8 cellular contexts compared by ENCODE assay signal in the genomic region with DNA sequence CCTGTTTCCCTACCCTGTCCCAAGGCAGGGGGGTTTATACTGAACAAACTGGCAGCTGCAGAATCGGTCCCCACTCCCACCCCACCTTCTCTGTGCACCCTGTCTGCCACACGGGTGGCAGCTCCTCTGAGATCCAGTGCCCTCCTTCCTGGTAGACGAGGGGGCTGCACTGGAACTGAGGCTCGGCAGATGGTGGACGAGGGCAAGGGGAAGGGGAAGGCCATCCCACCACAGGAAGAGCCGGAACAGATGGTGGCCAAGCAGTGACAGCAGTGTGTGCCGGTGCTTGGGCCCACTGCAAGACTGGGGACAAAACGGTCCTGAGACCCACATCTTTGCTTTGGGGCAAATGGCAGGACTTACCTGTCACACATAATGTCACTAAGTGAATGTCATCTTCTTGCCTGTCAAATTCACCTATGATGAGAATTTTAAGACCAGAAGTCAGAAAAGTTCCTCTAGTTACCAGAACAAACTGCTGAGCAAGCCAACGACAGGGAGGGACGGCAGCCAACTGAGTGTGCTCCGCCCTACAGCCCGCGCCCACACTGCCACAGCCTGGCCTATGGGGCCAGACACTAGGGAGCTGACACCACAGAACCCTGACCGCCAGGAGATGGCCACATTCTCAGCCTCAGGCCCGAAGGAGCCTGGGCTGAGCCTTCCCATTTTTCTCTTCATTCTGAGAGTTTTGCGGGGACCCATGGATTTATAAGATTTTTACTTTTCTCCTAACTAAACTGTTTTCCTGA. TPM values are rescaled to one million over a fixed set of nuclear protein-coding genes. Genes with fewer than 3 reads are reported as not detected.
A peak's percentile ranks its signal among the peaks of the same experiment; 100 is the strongest.
DNase-seq lines count a peak whose midpoint lies in the region; ATAC-seq and TF ChIP-seq lines count a peak whose summit lies in the region.

No MANE protein-coding gene starts in this region.

- H3K9me3 Mint-ChIP-seq in activated B cell treated with CpG ODN at 0.5 μM for 24 hours: no peaks in the 10 kb centered on the region
- H3K9me3 Mint-ChIP-seq in T-helper 2 cell treated with Interferon-gamma antibody and Interleukin-4, amounts not matched to agents 5 μg/mL and 100 μg/mL, for 36 hours: no peaks in the 10 kb centered on the region

- DNase-seq in DMS 273 treated with DMSO at 0.1 percent for 48 hours (lab: John Stamatoyannopoulos, UW): peak; percentile 51
- no peak for DNase-seq in activated B cell treated with CpG ODN at 0.5 μM for 24 hours
- DNase-seq in heart right ventricle: peak; percentile 75 to 82
- DNase-seq in posterior vena cava (ENCODE audit: low spot score): peak; percentile 97
- DNase-seq in T-helper 2 cell treated with Interferon-gamma antibody and Interleukin-4, amounts not matched to agents 5 μg/mL and 100 μg/mL, for 36 hours (ENCODE audit: low spot score): no peak
- DNase-seq in activated CD4-positive, alpha-beta T cell treated with anti-CD3 and anti-CD28 coated beads for 1 hour: no peak
- DNase-seq in smooth muscle cell (lab: John Stamatoyannopoulos, UW; ENCODE audit: unreplicated experiment): no peak

- H3K4me1 ChIP-seq in heart right ventricle (peaks cover 0 to 17% (median 11%) of the 10 kb centered on the region in 9 donors), smooth muscle cell (ENCODE audit: low read depth) (no peaks in the 10 kb centered on the region)

- no peak overlapping the region for H3K4me3 Mint-ChIP-seq in activated B cell treated with CpG ODN at 0.5 μM for 24 hours
- H3K4me3 Mint-ChIP-seq in T-helper 2 cell treated with Interferon-gamma antibody and Interleukin-4, amounts not matched to agents 5 μg/mL and 100 μg/mL, for 36 hours: no peak overlapping the region

- peaks cover 2% of the 10 kb centered on the region for H3K79me2 ChIP-seq in smooth muscle cell (ENCODE audit: low read depth)

- H3K4me3 ChIP-seq in heart right ventricle (no peak overlapping the region), smooth muscle cell (no peak overlapping the region)

- no peaks in the 10 kb centered on the region for H3K4me1 Mint-ChIP-seq in activated B cell treated with CpG ODN at 0.5 μM for 24 hours
- H3K4me1 Mint-ChIP-seq in T-helper 2 cell treated with Interferon-gamma antibody and Interleukin-4, amounts not matched to agents 5 μg/mL and 100 μg/mL, for 36 hours (ENCODE audit: low read depth): no peaks in the 10 kb centered on the region

- TF ChIP-seq CTCF in activated B cell treated with CpG ODN at 0.5 μM for 24 hours (IDR thresholded peaks at IDR 0.05) (no peak), heart right ventricle (IDR thresholded peaks at IDR 0.05) (peak in 5 of 9 donors; percentile 11 to 50 (median 38)), smooth muscle cell (IDR thresholded peaks at IDR 0.05; ENCODE audit: borderline replicate concordance, insufficient read depth, poor library complexity, severe bottlenecking) (no peak)

- H3F3A ChIP-seq in smooth muscle cell (ENCODE audit: low read depth): peaks cover 9% of the 10 kb centered on the region

- no peaks in the 10 kb centered on the region for H3K27me3 ChIP-seq in heart right ventricle
- no peaks in the 10 kb centered on the region for H3K27me3 ChIP-seq in smooth muscle cell (ENCODE audit: low read depth)

- H3K36me3 ChIP-seq in heart right ventricle (peaks cover 0 to 92% (median 40%) of the 10 kb centered on the region in 9 donors), smooth muscle cell (ENCODE audit: low read depth) (peaks cover 17% of the 10 kb centered on the region)

- CTCF ChIA-PET in activated B cell treated with CpG ODN at 0.5 μM for 24 hours (lab: Charles Lee): no interaction called here

- no peak overlapping the region for H3K9ac ChIP-seq in smooth muscle cell (ENCODE audit: low read depth)

- H4K20me1 ChIP-seq in smooth muscle cell (ENCODE audit: low read depth): peaks cover 46% of the 10 kb centered on the region

- H3K4me2 ChIP-seq in smooth muscle cell: no peak overlapping the region

- intact Hi-C loops in activated B cell treated with CpG ODN at 0.5 μM for 24 hours (cut with micrococcal nuclease) (no loop called here), heart right ventricle (cut with DNase I) (no loop called here), posterior vena cava (cut with DNase I) (no loop called here)

- H3K36me3 Mint-ChIP-seq in activated B cell treated with CpG ODN at 0.5 μM for 24 hours (ENCODE audit: low read depth): peaks cover 72% of the 10 kb centered on the region
- peaks cover 28% of the 10 kb centered on the region for H3K36me3 Mint-ChIP-seq in T-helper 2 cell treated with Interferon-gamma antibody and Interleukin-4, amounts not matched to agents 5 μg/mL and 100 μg/mL, for 36 hours (ENCODE audit: low read depth)

- no peaks in the 10 kb centered on the region for H3K27me3 Mint-ChIP-seq in activated B cell treated with CpG ODN at 0.5 μM for 24 hours
- H3K27me3 Mint-ChIP-seq in T-helper 2 cell treated with Interferon-gamma antibody and Interleukin-4, amounts not matched to agents 5 μg/mL and 100 μg/mL, for 36 hours (ENCODE audit: low read depth): no peaks in the 10 kb centered on the region

- H3K27ac Mint-ChIP-seq in activated B cell treated with CpG ODN at 0.5 μM for 24 hours: peak overlapping the region; percentile 24
- H3K27ac Mint-ChIP-seq in T-helper 2 cell treated with Interferon-gamma antibody and Interleukin-4, amounts not matched to agents 5 μg/mL and 100 μg/mL, for 36 hours: no peak overlapping the region

- 50 to 52% methylated on average over 16 of the region's 16 CpGs for WGBS in heart right ventricle, 2 donors
- 80% methylated on average over 16 of the region's 16 CpGs for WGBS in smooth muscle cell (ENCODE audit: low lambda C conversion rate)

- ATAC-seq in activated B cell treated with CpG ODN at 0.5 μM for 24 hours (ENCODE audit: low read depth) (no peak), heart right ventricle (peak; percentile 92 to 99 (median 97)), GM19351 (IDR thresholded peaks at IDR 0.05; ENCODE audit: unreplicated experiment) (no peak)

- no peaks in the 10 kb centered on the region for H3K9me3 ChIP-seq in heart right ventricle
- H3K9me3 ChIP-seq in smooth muscle cell (replicated peaks; ENCODE audit: low read depth): no peaks in the 10 kb centered on the region

- no peak overlapping the region for H2AFZ ChIP-seq in smooth muscle cell (ENCODE audit: low read depth)

- POLR2A ChIA-PET in activated B cell treated with CpG ODN at 0.5 μM for 24 hours (lab: Charles Lee): no interaction called here

- H3K27ac ChIP-seq in heart right ventricle: peak overlapping the region in 5 of 10 donors; percentile 17 to 49 (median 46)
- H3K27ac ChIP-seq in smooth muscle cell (ENCODE audit: low read depth): no peak overlapping the region

RNA-seq across cellular contexts. Expression of gene NTAN1, which starts 14.4 kb away (rescaled TPM):
- total RNA-seq in activated B cell treated with CpG ODN at 0.5 μM for 24 hours: 24.1 and 27.7 TPM in 2 replicates
- total RNA-seq in heart right ventricle: 10 to 100 TPM; 13.7 to 40.1 (median 20.9) TPM
- 10 to 100 TPM; 32.4 to 36.1 TPM for polyA plus RNA-seq in heart right ventricle
- 10 to 100 TPM; 44.1 to 47.4 TPM for total RNA-seq in posterior vena cava
- 66.9 and 70.0 TPM in 2 replicates for total RNA-seq in smooth muscle cell
- polyA plus RNA-seq in smooth muscle cell: 96.6 and 96.9 TPM in 2 replicates

RNA-seq across cellular contexts. Expression of gene RRN3, which starts 52.6 kb away (rescaled TPM):
- total RNA-seq in activated B cell treated with CpG ODN at 0.5 μM for 24 hours (34.5 and 35.8 TPM in 2 replicates), heart right ventricle (10 to 100 TPM; 18.1 to 31.9 (median 24.7) TPM), posterior vena cava (10 to 100 TPM; 21.5 to 24.3 TPM), smooth muscle cell (47.1 and 48.6 TPM in 2 replicates)
- polyA plus RNA-seq in heart right ventricle (10 to 100 TPM in 1 of 2 donors, 1 to 10 TPM in 1; 9.9 to 10.7 TPM), smooth muscle cell (17.1 and 17.7 TPM in 2 replicates)

Comparison
In these comparisons a context has a peak if more than half of its experiments do, and no peak if none do; other contexts are left out.
1. DNase-seq: peak in DMS 273 treated with DMSO at 0.1 percent for 48 hours (single experiment), heart right ventricle (2 of 2) and posterior vena cava (single experiment); none in activated B cell treated with CpG ODN at 0.5 μM for 24 hours (single experiment), T-helper 2 cell treated with Interferon-gamma antibody and Interleukin-4, amounts not matched to agents 5 μg/mL and 100 μg/mL, for 36 hours (single experiment), activated CD4-positive, alpha-beta T cell treated with anti-CD3 and anti-CD28 coated beads for 1 hour (single experiment) and smooth muscle cell (single experiment).
2. ATAC-seq: peak in heart right ventricle (8 of 8); none in activated B cell treated with CpG ODN at 0.5 μM for 24 hours (single experiment) and GM19351 (single experiment).
3. CTCF ChIP-seq: peak in heart right ventricle (5 of 9); none in activated B cell treated with CpG ODN at 0.5 μM for 24 hours (single experiment) and smooth muscle cell (single experiment).